8 cellular contexts compared by ENCODE assay signal in the genomic region with DNA sequence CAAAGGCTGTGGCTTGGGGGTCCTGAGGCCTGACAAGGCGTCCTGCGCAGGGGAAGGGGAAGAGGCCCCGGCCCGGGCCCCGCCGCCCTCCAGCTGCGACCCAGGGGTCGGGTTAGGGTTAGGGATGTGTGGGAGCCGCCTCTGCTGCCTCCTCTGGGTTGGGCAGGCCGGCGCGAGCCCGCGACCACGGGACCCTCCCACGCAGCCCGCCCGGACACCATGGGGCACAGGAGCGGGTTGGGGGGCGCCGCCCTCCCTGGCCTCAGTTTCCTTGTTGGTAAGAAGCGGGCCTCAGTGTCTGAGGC. TPM values are rescaled to one million over a fixed set of nuclear protein-coding genes. Genes with fewer than 3 reads are reported as not detected.
DNase-seq lines count a peak whose midpoint lies in the region; ATAC-seq and TF ChIP-seq lines count a peak whose summit lies in the region.

No MANE protein-coding gene starts in this region.

- TF ChIP-seq CTCF in brain (conservative IDR thresholded peaks at IDR 0.05) (no peak), lower lobe of right lung (IDR thresholded peaks at IDR 0.05) (no peak)

- ATAC-seq in HG03354 (IDR thresholded peaks at IDR 0.05; ENCODE audit: poor library complexity, severe bottlenecking, unreplicated experiment) (peak; percentile 21), lower lobe of right lung (peak; percentile 24 to 38)

- peaks cover 0 to 2% (median 0%) of the 10 kb centered on the region in 5 experiments for H3K9me3 Mint-ChIP-seq in brain

- H3K27ac ChIP-seq in lower lobe of right lung, result peak overlapping the region; percentile 86

- no peaks in the 10 kb centered on the region for H3K9me3 ChIP-seq in lower lobe of right lung

- peak overlapping the region in 3 of 5 experiments; percentile 56 to 79 (median 75) for H3K27ac Mint-ChIP-seq in brain

- peaks cover 15% of the 10 kb centered on the region for H3K4me1 Mint-ChIP-seq in brain

- intact Hi-C loops in lower lobe of right lung (cut with DNase I), result no loop called here

- H3K36me3 Mint-ChIP-seq in brain, result peaks cover 9% of the 10 kb centered on the region

- peaks cover 6% of the 10 kb centered on the region for H3K27me3 Mint-ChIP-seq in brain

- no peaks in the 10 kb centered on the region for H3K27me3 ChIP-seq in lower lobe of right lung (ENCODE audit: low read depth)

- H3K36me3 ChIP-seq in lower lobe of right lung, result peaks cover 27% of the 10 kb centered on the region

- peak overlapping the region; percentile 80 to 87 (median 82) for H3K4me3 Mint-ChIP-seq in brain

- peaks cover 15% of the 10 kb centered on the region for H3K4me1 ChIP-seq in lower lobe of right lung

- peak overlapping the region; percentile 87 for H3K4me3 ChIP-seq in GM08714 (ENCODE audit: low read length)
- H3K4me3 ChIP-seq in lower lobe of right lung, result peak overlapping the region; percentile 97

- DNase-seq in lower lobe of right lung, result peak; percentile 65
- no peak for DNase-seq in SKM-1 (lab: John Stamatoyannopoulos, UW; ENCODE audit: unreplicated experiment)
- DNase-seq in GM03348 (ENCODE audit: low spot score), result no peak
- DNase-seq in ureter (ENCODE audit: low spot score), result no peak
- no peak for DNase-seq in COLO668 (lab: John Stamatoyannopoulos, UW; ENCODE audit: unreplicated experiment)

RNA-seq across cellular contexts. Expression of gene CIAO3, which starts 0.4 kb away (rescaled TPM):
- polyA plus RNA-seq in brain (ENCODE audit: insufficient read depth, low read depth, low replicate concordance), result 32.6 TPM
- 24.3 TPM for total RNA-seq in lower lobe of right lung
- 38.9 TPM for total RNA-seq in ureter

RNA-seq across cellular contexts. Expression of gene HAGHL, which starts 13.5 kb away (rescaled TPM):
- polyA plus RNA-seq in brain (ENCODE audit: insufficient read depth, low read depth, low replicate concordance), result 8.7 TPM
- total RNA-seq in lower lobe of right lung, result 15.6 TPM
- 7.9 TPM for total RNA-seq in ureter

RNA-seq across cellular contexts. Expression of gene CCDC78, which starts 14.2 kb away (rescaled TPM):
- polyA plus RNA-seq in brain (ENCODE audit: insufficient read depth, low read depth, low replicate concordance), result 0.39 TPM
- total RNA-seq in lower lobe of right lung, result 26.1 TPM
- 5.3 TPM for total RNA-seq in ureter

RNA-seq across cellular contexts. Expression of gene ANTKMT, which starts 19.5 kb away (rescaled TPM):
- 37.7 TPM for polyA plus RNA-seq in brain (ENCODE audit: insufficient read depth, low read depth, low replicate concordance)
- total RNA-seq in lower lobe of right lung (36.5 TPM), ureter (43.2 TPM)

RNA-seq across cellular contexts. Expression of gene MSLN, which starts 20.1 kb away (rescaled TPM):
- polyA plus RNA-seq in brain (ENCODE audit: insufficient read depth, low read depth, low replicate concordance), result 0.63 TPM
- 42.6 TPM for total RNA-seq in lower lobe of right lung
- total RNA-seq in ureter, result 1.4 TPM
